ENCODE assay signal across 1 cellular context in the genomic region with DNA sequence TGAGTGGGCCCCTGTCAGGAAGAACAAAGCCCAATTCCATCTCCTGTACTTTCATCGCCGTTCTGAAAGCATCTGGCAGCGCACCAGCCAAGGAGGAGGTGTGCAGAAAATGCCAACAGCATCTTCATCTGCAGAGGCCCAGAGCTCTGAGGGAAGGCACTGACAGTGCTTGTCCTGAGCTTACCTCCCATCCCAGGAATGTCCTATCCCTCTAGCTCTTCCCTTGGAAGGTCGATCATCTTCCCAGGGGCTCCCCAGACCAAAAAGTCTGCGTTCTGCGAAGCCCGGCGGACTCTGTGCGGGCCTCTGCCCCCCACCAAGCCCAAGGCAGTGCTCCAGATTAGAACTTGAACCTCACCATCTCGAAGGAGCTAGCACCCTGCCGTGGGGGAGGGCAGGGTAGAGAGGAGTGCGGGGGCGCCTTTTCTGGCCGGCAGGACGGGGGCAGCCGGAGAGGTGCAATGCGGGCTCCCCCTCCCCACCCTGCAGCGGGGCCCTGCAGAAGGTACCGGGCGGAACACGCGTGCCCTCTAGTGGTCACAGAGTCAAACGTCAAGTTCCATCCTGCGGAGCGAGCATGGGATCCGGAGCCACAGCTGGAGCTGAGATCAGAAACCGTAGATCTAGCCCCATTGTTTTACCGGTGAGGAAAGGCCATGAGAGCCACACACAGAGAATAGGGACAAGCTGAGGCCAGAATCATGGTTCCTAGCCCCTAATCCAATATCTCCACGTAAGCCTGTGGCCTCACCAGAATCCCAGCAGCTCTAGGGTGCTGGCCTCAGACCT.
A peak's percentile ranks its signal among the peaks of the same experiment; 100 is the strongest.
TF ChIP-seq lines count a peak whose summit lies in the region.

No MANE protein-coding gene starts in this region.

TF ChIP-seq in HepG2, 621 proteins besides CTCF, POLR2A, EP300 and RAD21 (continues in another document):
- TF ChIP-seq NFKB2 (CRISPR knock-in tag; IDR thresholded peaks at IDR 0.05; ENCODE audit: borderline replicate concordance) = peak; percentile 42; the same call in 1 of the 2 replicates
- TF ChIP-seq ZNF460 (CRISPR knock-in tag; IDR thresholded peaks at IDR 0.05; ENCODE audit: borderline replicate concordance) = no peak
- no peak for TF ChIP-seq FOXJ3 (CRISPR knock-in tag; IDR thresholded peaks at IDR 0.05; ENCODE audit: borderline replicate concordance)
- no peak for TF ChIP-seq ZNF780A (CRISPR knock-in tag; IDR thresholded peaks at IDR 0.05)
- TF ChIP-seq DR1 (CRISPR knock-in tag; IDR thresholded peaks at IDR 0.05) = no peak
- peak; percentile 39; the same call in 1 of the 2 replicates for TF ChIP-seq NFAT5 (CRISPR knock-in tag; IDR thresholded peaks at IDR 0.05)
- TF ChIP-seq ZKSCAN5 (CRISPR knock-in tag; IDR thresholded peaks at IDR 0.05) = no peak
- 0 out of 2 replicates have a peak, but pooled peaks have one; percentile 22 for TF ChIP-seq ZNF550 (CRISPR knock-in tag; IDR thresholded peaks at IDR 0.05; ENCODE audit: borderline replicate concordance)
- no peak for TF ChIP-seq LCORL (IDR thresholded peaks at IDR 0.05)
- 0 out of 2 replicates have a peak, but pooled peaks have one; percentile 47 for TF ChIP-seq LCORL (CRISPR knock-in tag; IDR thresholded peaks at IDR 0.05)
- TF ChIP-seq GATAD1 (CRISPR knock-in tag; IDR thresholded peaks at IDR 0.05) = 0 out of 2 replicates have a peak, but pooled peaks have one; percentile 39
- peak; percentile 31; the same call in 1 of the 2 replicates for TF ChIP-seq ZNF501 (CRISPR knock-in tag; IDR thresholded peaks at IDR 0.05)
- 0 out of 2 replicates have a peak, but pooled peaks have one; percentile 37 for TF ChIP-seq PRDM4 (CRISPR knock-in tag; IDR thresholded peaks at IDR 0.05; ENCODE audit: borderline replicate concordance)
- TF ChIP-seq, protein P1, sequence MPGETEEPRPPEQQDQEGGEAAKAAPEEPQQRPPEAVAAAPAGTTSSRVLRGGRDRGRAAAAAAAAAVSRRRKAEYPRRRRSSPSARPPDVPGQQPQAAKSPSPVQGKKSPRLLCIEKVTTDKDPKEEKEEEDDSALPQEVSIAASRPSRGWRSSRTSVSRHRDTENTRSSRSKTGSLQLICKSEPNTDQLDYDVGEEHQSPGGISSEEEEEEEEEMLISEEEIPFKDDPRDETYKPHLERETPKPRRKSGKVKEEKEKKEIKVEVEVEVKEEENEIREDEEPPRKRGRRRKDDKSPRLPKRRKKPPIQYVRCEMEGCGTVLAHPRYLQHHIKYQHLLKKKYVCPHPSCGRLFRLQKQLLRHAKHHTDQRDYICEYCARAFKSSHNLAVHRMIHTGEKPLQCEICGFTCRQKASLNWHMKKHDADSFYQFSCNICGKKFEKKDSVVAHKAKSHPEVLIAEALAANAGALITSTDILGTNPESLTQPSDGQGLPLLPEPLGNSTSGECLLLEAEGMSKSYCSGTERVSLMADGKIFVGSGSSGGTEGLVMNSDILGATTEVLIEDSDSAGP (CRISPR knock-in tag; IDR thresholded peaks at IDR 0.05; ENCODE audit: borderline replicate concordance) = peak; percentile 43; the same call in 1 of the 2 replicates
- TF ChIP-seq BORCS8-MEF2B (CRISPR knock-in tag; IDR thresholded peaks at IDR 0.05) = peak; percentile 57; the same call in 1 of the 2 replicates
- no peak for TF ChIP-seq ZBTB7A (CRISPR knock-in tag; IDR thresholded peaks at IDR 0.05)
- TF ChIP-seq, protein P2, sequence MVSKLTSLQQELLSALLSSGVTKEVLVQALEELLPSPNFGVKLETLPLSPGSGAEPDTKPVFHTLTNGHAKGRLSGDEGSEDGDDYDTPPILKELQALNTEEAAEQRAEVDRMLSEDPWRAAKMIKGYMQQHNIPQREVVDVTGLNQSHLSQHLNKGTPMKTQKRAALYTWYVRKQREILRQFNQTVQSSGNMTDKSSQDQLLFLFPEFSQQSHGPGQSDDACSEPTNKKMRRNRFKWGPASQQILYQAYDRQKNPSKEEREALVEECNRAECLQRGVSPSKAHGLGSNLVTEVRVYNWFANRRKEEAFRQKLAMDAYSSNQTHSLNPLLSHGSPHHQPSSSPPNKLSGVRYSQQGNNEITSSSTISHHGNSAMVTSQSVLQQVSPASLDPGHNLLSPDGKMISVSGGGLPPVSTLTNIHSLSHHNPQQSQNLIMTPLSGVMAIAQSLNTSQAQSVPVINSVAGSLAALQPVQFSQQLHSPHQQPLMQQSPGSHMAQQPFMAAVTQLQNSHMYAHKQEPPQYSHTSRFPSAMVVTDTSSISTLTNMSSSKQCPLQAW (CRISPR knock-in tag; IDR thresholded peaks at IDR 0.05) = peak; percentile 62; the same call in 1 of the 2 replicates
- 0 out of 2 replicates have a peak, but pooled peaks have one; percentile 13 for TF ChIP-seq BCL6 (CRISPR knock-in tag; IDR thresholded peaks at IDR 0.05)
- no peak for TF ChIP-seq ZNF558 (CRISPR knock-in tag; IDR thresholded peaks at IDR 0.05; ENCODE audit: borderline replicate concordance)
- TF ChIP-seq, protein P3, sequence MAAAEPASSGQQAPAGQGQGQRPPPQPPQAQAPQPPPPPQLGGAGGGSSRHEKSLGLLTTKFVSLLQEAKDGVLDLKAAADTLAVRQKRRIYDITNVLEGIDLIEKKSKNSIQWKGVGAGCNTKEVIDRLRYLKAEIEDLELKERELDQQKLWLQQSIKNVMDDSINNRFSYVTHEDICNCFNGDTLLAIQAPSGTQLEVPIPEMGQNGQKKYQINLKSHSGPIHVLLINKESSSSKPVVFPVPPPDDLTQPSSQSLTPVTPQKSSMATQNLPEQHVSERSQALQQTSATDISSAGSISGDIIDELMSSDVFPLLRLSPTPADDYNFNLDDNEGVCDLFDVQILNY (CRISPR knock-in tag; conservative IDR thresholded peaks at IDR 0.05) = 0 out of 2 replicates have a peak, but pooled peaks have one; percentile 35
- TF ChIP-seq TEAD3 (CRISPR knock-in tag; optimal IDR thresholded peaks at IDR 0.05; ENCODE audit: borderline replicate concordance) = peak; percentile 33
- peak; percentile 11; the same call in 1 of the 2 replicates for TF ChIP-seq ELF1 (CRISPR knock-in tag; IDR thresholded peaks at IDR 0.05)
- TF ChIP-seq FUBP1 (CRISPR knock-in tag; IDR thresholded peaks at IDR 0.05; ENCODE audit: borderline replicate concordance) = no peak
- TF ChIP-seq KDM2A (CRISPR knock-in tag; IDR thresholded peaks at IDR 0.05; ENCODE audit: borderline replicate concordance, low read depth) = peak; percentile 79; the same call in 1 of the 2 replicates
- no peak for TF ChIP-seq ZNF674 (CRISPR knock-in tag; IDR thresholded peaks at IDR 0.05; ENCODE audit: low read depth)
- TF ChIP-seq ZNF790 (CRISPR knock-in tag; IDR thresholded peaks at IDR 0.05; ENCODE audit: borderline replicate concordance) = no peak
- TF ChIP-seq ZSCAN31 (CRISPR knock-in tag; IDR thresholded peaks at IDR 0.05; ENCODE audit: low read depth) = 0 out of 2 replicates have a peak, but pooled peaks have one; percentile 33
- TF ChIP-seq GABPB1 (CRISPR knock-in tag; IDR thresholded peaks at IDR 0.05) = peak; percentile 41
- TF ChIP-seq ZFY (CRISPR knock-in tag; IDR thresholded peaks at IDR 0.05) = peak; percentile 14; the same call in 1 of the 2 replicates
- TF ChIP-seq ZNF839 (CRISPR knock-in tag; IDR thresholded peaks at IDR 0.05; ENCODE audit: borderline replicate concordance) = 0 out of 2 replicates have a peak, but pooled peaks have one; percentile 37
- TF ChIP-seq SMC3 (IDR thresholded peaks at IDR 0.05; ENCODE audit: low read length) = peak; percentile 40; the same call in 1 of the 2 replicates
- TF ChIP-seq, protein P4, sequence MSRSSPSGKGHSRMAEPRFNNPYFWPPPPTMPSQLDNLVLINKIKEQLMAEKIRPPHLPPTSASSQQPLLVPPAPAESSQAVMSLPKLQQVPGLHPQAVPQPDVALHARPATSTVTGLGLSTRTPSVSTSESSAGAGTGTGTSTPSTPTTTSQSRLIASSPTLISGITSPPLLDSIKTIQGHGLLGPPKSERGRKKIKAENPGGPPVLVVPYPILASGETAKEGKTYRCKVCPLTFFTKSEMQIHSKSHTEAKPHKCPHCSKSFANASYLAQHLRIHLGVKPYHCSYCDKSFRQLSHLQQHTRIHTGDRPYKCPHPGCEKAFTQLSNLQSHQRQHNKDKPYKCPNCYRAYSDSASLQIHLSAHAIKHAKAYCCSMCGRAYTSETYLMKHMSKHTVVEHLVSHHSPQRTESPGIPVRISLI (CRISPR knock-in tag; IDR thresholded peaks at IDR 0.05; ENCODE audit: borderline replicate concordance) = no peak
- TF ChIP-seq RXRB (CRISPR knock-in tag; IDR thresholded peaks at IDR 0.05; ENCODE audit: borderline replicate concordance) = peak; percentile 23; the same call in 1 of the 2 replicates
- 0 out of 2 replicates have a peak, but pooled peaks have one; percentile 22 for TF ChIP-seq CEBPG (CRISPR knock-in tag; IDR thresholded peaks at IDR 0.05)
- TF ChIP-seq NFYB (CRISPR knock-in tag; IDR thresholded peaks at IDR 0.05) = no peak
- no peak for TF ChIP-seq ZNF737 (CRISPR knock-in tag; IDR thresholded peaks at IDR 0.05; ENCODE audit: borderline replicate concordance)
- 0 out of 2 replicates have a peak, but pooled peaks have one; percentile 26 for TF ChIP-seq NCOA2 (CRISPR knock-in tag; IDR thresholded peaks at IDR 0.05)
- TF ChIP-seq YEATS2 (CRISPR knock-in tag; IDR thresholded peaks at IDR 0.05; ENCODE audit: borderline replicate concordance) = peak; percentile 18; the same call in 1 of the 2 replicates
- no peak for TF ChIP-seq ZNF569 (CRISPR knock-in tag; IDR thresholded peaks at IDR 0.05; ENCODE audit: borderline replicate concordance)
- TF ChIP-seq FOSL2 (CRISPR knock-in tag; IDR thresholded peaks at IDR 0.05) = peak; percentile 30; the same call in 1 of the 2 replicates
- no peak for TF ChIP-seq SP1 (IDR thresholded peaks at IDR 0.05)
- no peak for TF ChIP-seq SP1 (CRISPR knock-in tag; IDR thresholded peaks at IDR 0.05)
- TF ChIP-seq ZZZ3 (CRISPR knock-in tag; IDR thresholded peaks at IDR 0.05; ENCODE audit: borderline replicate concordance) = 0 out of 2 replicates have a peak, but pooled peaks have one; percentile 14
